ENCODE assay signal across 8 cellular contexts in the genomic region with DNA sequence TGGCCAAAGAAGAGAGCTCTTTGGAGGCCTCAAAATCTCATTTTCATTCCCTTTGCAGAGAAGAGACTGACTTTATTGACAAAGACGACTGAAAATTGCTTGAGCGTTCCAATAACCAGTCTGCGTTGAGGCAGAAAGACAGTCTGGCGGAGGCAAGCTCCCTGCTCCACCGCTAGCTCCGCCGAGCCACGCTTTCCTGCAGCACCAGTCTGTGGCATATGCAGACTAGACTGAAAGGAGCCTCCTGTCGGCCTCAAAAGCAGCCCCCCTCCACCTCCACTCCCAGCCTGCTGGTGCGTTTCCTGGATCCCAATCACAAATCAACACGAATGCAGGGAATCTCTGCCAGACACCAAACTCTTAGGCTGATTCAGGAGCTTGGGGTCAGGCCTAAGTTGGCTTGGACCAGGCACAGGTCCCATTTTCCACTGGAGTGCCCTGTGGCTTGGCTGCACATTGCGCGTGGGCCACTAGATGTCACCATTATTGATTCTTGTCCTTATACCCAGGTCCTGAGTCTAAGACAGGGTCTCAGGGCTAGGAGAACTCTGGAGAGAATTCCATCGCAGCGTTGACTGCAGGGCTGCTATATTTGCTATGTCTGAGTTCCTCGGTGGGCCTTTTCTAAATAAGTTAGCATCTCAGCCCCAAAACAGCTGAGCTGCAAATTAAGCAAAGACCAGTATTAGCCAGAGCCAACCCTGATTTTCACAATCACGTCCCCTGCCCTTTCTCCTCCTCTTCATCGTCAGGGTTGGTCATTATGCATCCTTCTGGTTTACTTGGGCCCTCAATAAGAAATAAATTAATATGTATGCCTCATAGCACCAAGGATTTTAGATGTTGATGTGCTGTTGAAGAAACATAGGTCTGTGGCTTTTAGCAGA. TPM values are rescaled to one million over a fixed set of nuclear protein-coding genes. Genes with fewer than 3 reads are reported as not detected.
A peak's percentile ranks its signal among the peaks of the same experiment; 100 is the strongest.
DNase-seq lines count a peak whose midpoint lies in the region; ATAC-seq and TF ChIP-seq lines count a peak whose summit lies in the region.

No MANE protein-coding gene starts in this region.

- H3K27ac Mint-ChIP-seq in CD14-positive monocyte: no peak overlapping the region

- H3K9me3 ChIP-seq in mucosa of descending colon: no peaks in the 10 kb centered on the region

- no peaks in the 10 kb centered on the region for H3K36me3 ChIP-seq in mucosa of descending colon (ENCODE audit: low read depth)

- H3K36me3 Mint-ChIP-seq in CD14-positive monocyte: peaks cover 3% of the 10 kb centered on the region in 2 donors

- H3K4me3 Mint-ChIP-seq in CD14-positive monocyte: peak overlapping the region in 1 of 2 donors; percentile 86

- no peak overlapping the region for H3K4me3 ChIP-seq in mucosa of descending colon

- TF ChIP-seq CTCF in CD14-positive monocyte (IDR thresholded peaks at IDR 0.05): peak; percentile 80
- peak; percentile 87 for TF ChIP-seq CTCF in mucosa of descending colon (IDR thresholded peaks at IDR 0.05)

- peaks cover 6 to 34% (median 30%) of the 10 kb centered on the region in 7 donors for H3K9me3 Mint-ChIP-seq in CD14-positive monocyte

- no peaks in the 10 kb centered on the region for H3K4me1 Mint-ChIP-seq in CD14-positive monocyte

- ATAC-seq in GM19467 (IDR thresholded peaks at IDR 0.05; ENCODE audit: unreplicated experiment) (peak; percentile 69), mucosa of descending colon (peak; percentile 86), GM21576 (IDR thresholded peaks at IDR 0.05; ENCODE audit: unreplicated experiment) (no peak)

- no peak for DNase-seq in CD14-positive monocyte (ENCODE audit: low spot score)
- DNase-seq in NCI-H1694 treated with DMSO at 0.1 percent for 48 hours (lab: John Stamatoyannopoulos, UW): peak; percentile 60
- peak; percentile 64 for DNase-seq in activated CD4-positive, alpha-beta T cell treated with anti-CD3 and anti-CD28 coated beads for 48 hours
- peak; percentile 26 for DNase-seq in effector CD8-positive, alpha-beta T cell (lab: John Stamatoyannopoulos, UW)
- peak in 2 of 3 donors; percentile 79 to 83 for DNase-seq in mucosa of descending colon
- DNase-seq in stimulated activated naive CD4-positive, alpha-beta T cell treated with Interleukin-2 at 50 U/mL for 16 hours (lab: John Stamatoyannopoulos, UW): peak; percentile 28

- intact Hi-C loops in CD14-positive monocyte (cut with micrococcal nuclease): loop anchor here in 1 of 2 donors (5.0 kb wide), 1 partner anchor 227 kb away; no protein-coding TSS in a partner anchor
- intact Hi-C loops in mucosa of descending colon (cut with DNase I, micrococcal nuclease): no loop called here

- no peaks in the 10 kb centered on the region for H3K4me1 ChIP-seq in mucosa of descending colon (ENCODE audit: low read depth)

- peaks cover 97 to 99% (median 99%) of the 10 kb centered on the region in 3 donors for H3K27me3 Mint-ChIP-seq in CD14-positive monocyte (ENCODE audit: low read depth in 3 of 3)

RNA-seq across cellular contexts. Expression of gene ZNF507, which starts 5.2 kb away (rescaled TPM):
- polyA plus RNA-seq in CD14-positive monocyte: under 1 TPM; 0.08 to 0.10 TPM
- 10 to 100 TPM; 18.4 to 29.5 (median 21.6) TPM for total RNA-seq in mucosa of descending colon
